In genomic region chr11:107576497-107577086, GRCh38 we compare ENCODE assay signal across 8 cellular contexts. TPM values are rescaled to one million over a fixed set of nuclear protein-coding genes. Genes with fewer than 3 reads are reported as not detected.
DNase-seq lines count a peak whose midpoint lies in the region; ATAC-seq and TF ChIP-seq lines count a peak whose summit lies in the region.

No MANE protein-coding gene starts in this region.

- no peaks in the 10 kb centered on the region for H3K36me3 ChIP-seq in Panc1 (ENCODE audit: control insufficient read depth, insufficient read depth, low read length)

- TF ChIP-seq CTCF in HFF-Myc (IDR thresholded peaks at IDR 0.05; ENCODE audit: low read depth, low read length, missing control alignments) (peak; percentile 73), Panc1 (IDR thresholded peaks at IDR 0.05) (peak; percentile 83), astrocyte of the cerebellum (IDR thresholded peaks at IDR 0.05; ENCODE audit: low read depth, low read length, missing control alignments) (peak; percentile 72)

- no peaks in the 10 kb centered on the region for H3K27me3 ChIP-seq in Panc1 (ENCODE audit: control insufficient read depth, insufficient read depth, low read length)

- no peaks in the 10 kb centered on the region for H3K4me1 ChIP-seq in Panc1 (ENCODE audit: control insufficient read depth, insufficient read depth, low read length)

- intact Hi-C loops in Panc1 (cut with micrococcal nuclease; ENCODE audit: unreplicated experiment) = loop anchor here (1.0 to 2.0 kb wide), 2 partner anchors 113 to 194 kb away; no protein-coding TSS in a partner anchor

- CTCF ChIA-PET in Panc1 (lab: Charles Lee) = interaction anchor here (0.6 to 0.8 kb wide), 2 partner anchors 113 to 303 kb away, joined by 3 to 4 read pairs; no protein-coding TSS in a partner anchor

- POLR2A ChIA-PET in Panc1 (lab: Charles Lee) = no interaction called here

- DNase-seq in ELF-1 (ENCODE audit: low read depth, low spot score) = peak; percentile 30
- DNase-seq in HFF-Myc (ENCODE audit: extremely low read depth, low read depth) = no peak
- DNase-seq in Panc1 (ENCODE audit: low read depth, low spot score) = no peak
- DNase-seq in astrocyte of the cerebellum (ENCODE audit: low read depth) = peak; percentile 31
- DNase-seq in iris pigment epithelial cell (ENCODE audit: low read depth) = peak; percentile 40
- DNase-seq in stimulated activated CD4-positive, alpha-beta T cell treated with anti-CD3 and anti-CD28 coated beads, TNF-alpha, amount 100 ng/mL, for 48 hours (ENCODE audit: low read depth in 3 of 3) = peak in 2 of 3 donors; percentile 40 to 58
- DNase-seq in NCI-H2107 (lab: John Stamatoyannopoulos, UW) = no peak

- no peaks in the 10 kb centered on the region for H3K9me3 ChIP-seq in Panc1 (ENCODE audit: control insufficient read depth, insufficient read depth, low read depth, low read length)

- no peak overlapping the region for H3K4me3 ChIP-seq in HFF-Myc (replicated peaks; ENCODE audit: low read depth, low read length)
- H3K4me3 ChIP-seq in Panc1 (ENCODE audit: low read depth in 2 of 2, low read length in 2 of 2) = no peak overlapping the region
- no peak overlapping the region for H3K4me3 ChIP-seq in astrocyte of the cerebellum (ENCODE audit: low read depth, low read length)

- H3K27ac ChIP-seq in Panc1 (ENCODE audit: low read length) = no peak overlapping the region

- in situ Hi-C loops in Panc1 (cut with HindIII; ENCODE audit: low pct_unique_long_range_greater_than_20kb, low sequenced_read_pairs) = no loop called here
- in situ Hi-C loops in astrocyte of the cerebellum (cut with HindIII; ENCODE audit: low sequenced_read_pairs) = no loop called here

- ATAC-seq in Panc1 (peak; percentile 82; the same call in 1 of the 2 replicates), HG03196 (IDR thresholded peaks at IDR 0.05; ENCODE audit: unreplicated experiment) (no peak)

- BruUV-seq in Panc1 (replicated peaks; lab: Mats Ljungman, UMichigan) = no TSS peak

RNA-seq across cellular contexts. Expression of gene ALKBH8, which starts 11.1 kb away (rescaled TPM):
- total RNA-seq in Panc1 (2021; ENCODE audit: unreplicated experiment) = 9.1 TPM
- 4.7 TPM for polyA plus RNA-seq in Panc1 (2012; ENCODE audit: insufficient read length)

RNA-seq across cellular contexts. Expression of gene ELMOD1, which starts 14.4 kb away (rescaled TPM):
- 2.1 TPM for total RNA-seq in Panc1 (2021; ENCODE audit: unreplicated experiment)
- polyA plus RNA-seq in Panc1 (2012; ENCODE audit: insufficient read length) = 1.1 TPM

Comparison
In these comparisons a context has a peak if more than half of its experiments do, and no peak if none do; other contexts are left out.
1. DNase-seq: peak in ELF-1 (single experiment), astrocyte of the cerebellum (single experiment), iris pigment epithelial cell (single experiment) and stimulated activated CD4-positive, alpha-beta T cell treated with anti-CD3 and anti-CD28 coated beads, TNF-alpha, amount 100 ng/mL, for 48 hours (2 of 3); none in HFF-Myc (single experiment), Panc1 (single experiment) and NCI-H2107 (single experiment).
2. Peak in every context shown above with its lines, with median percentiles within 50 percentile points of each other: CTCF ChIP-seq.